In genomic region chr3:194686816-194687637, GRCh38 we compare ENCODE assay signal across 8 cellular contexts. TPM values are rescaled to one million over a fixed set of nuclear protein-coding genes. Genes with fewer than 3 reads are reported as not detected.
A peak's percentile ranks its signal among the peaks of the same experiment; 100 is the strongest.
DNase-seq lines count a peak whose midpoint lies in the region; TF ChIP-seq lines count a peak whose summit lies in the region.

No MANE protein-coding gene starts in this region.

- H3K4me1 Mint-ChIP-seq in activated naive CD4-positive, alpha-beta T cell treated with anti-CD3 and anti-CD28 coated beads for 36 hours (ENCODE audit: low read depth): peaks cover 53% of the 10 kb centered on the region

- H3K27me3 Mint-ChIP-seq in activated naive CD4-positive, alpha-beta T cell treated with anti-CD3 and anti-CD28 coated beads for 36 hours (ENCODE audit: low read depth): peaks cover 22% of the 10 kb centered on the region

- no peak for TF ChIP-seq POLR2A in ovary (IDR thresholded peaks at IDR 0.05)

- CTCF ChIA-PET in activated naive CD4-positive, alpha-beta T cell treated with anti-CD3 and anti-CD28 coated beads for 36 hours (lab: Charles Lee): interaction anchor here (0.9 to 7.3 kb wide), 10 partner anchors 10 to 572 kb away, joined by 3 to 110 read pairs (median 4); partner anchors contain the start of gene LSG1

- no peaks in the 10 kb centered on the region for H3K9me3 ChIP-seq in ovary

- no peaks in the 10 kb centered on the region for H3K9me3 Mint-ChIP-seq in activated naive CD4-positive, alpha-beta T cell treated with anti-CD3 and anti-CD28 coated beads for 36 hours

- H3K36me3 ChIP-seq in ovary: no peaks in the 10 kb centered on the region

- peak overlapping the region in 1 of 2 donors; percentile 5 for H3K27ac ChIP-seq in ovary

- intact Hi-C loops in activated naive CD4-positive, alpha-beta T cell treated with anti-CD3 and anti-CD28 coated beads for 36 hours (cut with micrococcal nuclease): loop anchor here (1.0 to 5.0 kb wide), 2 partner anchors 82 to 205 kb away; no protein-coding TSS in a partner anchor
- intact Hi-C loops in head of caudate nucleus (cut with DNase I) (loop anchor here (2.0 to 10.0 kb wide), 3 partner anchors 70 to 572 kb away; no protein-coding TSS in a partner anchor), ovary (cut with DNase I) (loop anchor here in 3 of 4 donors (2.0 to 10.0 kb wide), 6 partner anchors 418 to 838 kb away; no protein-coding TSS in a partner anchor)

- no peak for TF ChIP-seq EP300 in ovary (IDR thresholded peaks at IDR 0.05)

- no peaks in the 10 kb centered on the region for H3K27me3 ChIP-seq in ovary

- TF ChIP-seq CTCF in LNCaP clone FGC (IDR thresholded peaks at IDR 0.05; ENCODE audit: control insufficient read depth, extremely low read depth, insufficient read depth) (peak; percentile 33; the same call in 1 of the 2 replicates), ovary (IDR thresholded peaks at IDR 0.05) (no peak)

- peak overlapping the region; percentile 77 for H3K4me3 Mint-ChIP-seq in activated naive CD4-positive, alpha-beta T cell treated with anti-CD3 and anti-CD28 coated beads for 36 hours

- DNase-seq in GDM1 (lab: John Stamatoyannopoulos, UW) (peak; percentile 19), LNCaP clone FGC (ENCODE audit: low read depth) (no peak), head of caudate nucleus (peak in 34 of 42 donors; percentile 10 to 74 (median 44)), ovary (peak; percentile 28 to 73 (median 55)), T1000 (lab: John Stamatoyannopoulos, UW) (no peak), NCI-H526 treated with DMSO at 0.1 percent for 48 hours (lab: John Stamatoyannopoulos, UW) (no peak), NCI-H1930 (lab: John Stamatoyannopoulos, UW) (no peak)
- no peak for DNase-seq in activated naive CD4-positive, alpha-beta T cell treated with anti-CD3 and anti-CD28 coated beads for 36 hours

- H3K4me1 ChIP-seq in ovary (ENCODE audit: insufficient read depth): peaks cover 17% of the 10 kb centered on the region

- H3K36me3 Mint-ChIP-seq in activated naive CD4-positive, alpha-beta T cell treated with anti-CD3 and anti-CD28 coated beads for 36 hours (ENCODE audit: low read depth): no peaks in the 10 kb centered on the region

- 1 to 5% (median 1%) methylated on average over 62 to 86 of the region's 86 CpGs for WGBS in ovary, 3 donors

- peak overlapping the region; percentile 77 for H3K4me3 ChIP-seq in LNCaP clone FGC (ENCODE audit: low read depth, low read length)
- peak overlapping the region; percentile 55 for H3K4me3 ChIP-seq in ovary

- H3K27ac Mint-ChIP-seq in activated naive CD4-positive, alpha-beta T cell treated with anti-CD3 and anti-CD28 coated beads for 36 hours: no peak overlapping the region

RNA-seq across cellular contexts. Expression of gene FAM43A, which starts 1.3 kb away (rescaled TPM):
- total RNA-seq in activated naive CD4-positive, alpha-beta T cell treated with anti-CD3 and anti-CD28 coated beads for 36 hours: 1 to 10 TPM; 1.4 to 1.6 TPM
- total RNA-seq in ovary: 10 to 100 TPM in 1 of 7 donors, 1 to 10 TPM in 6; 4.0 to 12.1 (median 6.3) TPM
- polyA plus RNA-seq in ovary: 10 to 100 TPM in 1 of 2 donors, 1 to 10 TPM in 1; 5.3 to 10.9 TPM

RNA-seq across cellular contexts. Expression of gene LSG1, which starts 15.0 kb away (rescaled TPM):
- 10 to 100 TPM; 26.4 to 27.0 TPM for total RNA-seq in activated naive CD4-positive, alpha-beta T cell treated with anti-CD3 and anti-CD28 coated beads for 36 hours
- 10 to 100 TPM; 27.0 to 45.9 (median 31.5) TPM for total RNA-seq in ovary
- polyA plus RNA-seq in ovary: 10 to 100 TPM; 26.8 to 46.6 TPM

RNA-seq across cellular contexts. Expression of gene TMEM44, which starts 53.8 kb away (rescaled TPM):
- 1 to 10 TPM in 1 of 2 experiments, under 1 TPM in 1; 0.93 to 1.7 TPM for total RNA-seq in activated naive CD4-positive, alpha-beta T cell treated with anti-CD3 and anti-CD28 coated beads for 36 hours
- 1 to 10 TPM; 3.4 to 9.6 (median 5.6) TPM for total RNA-seq in ovary
- polyA plus RNA-seq in ovary: 10 to 100 TPM in 1 of 2 donors, 1 to 10 TPM in 1; 8.6 to 12.3 TPM

Comparison
In these comparisons a context has a peak if more than half of its experiments do, and no peak if none do; other contexts are left out.
1. DNase-seq: peak in GDM1 (single experiment), head of caudate nucleus (34 of 42) and ovary (5 of 5); none in LNCaP clone FGC (single experiment), activated naive CD4-positive, alpha-beta T cell treated with anti-CD3 and anti-CD28 coated beads for 36 hours (single experiment), T1000 (single experiment), NCI-H526 treated with DMSO at 0.1 percent for 48 hours (single experiment) and NCI-H1930 (0 of 2).